ENCODE assay signal across 10 cellular contexts in genomic region chr4:40185830-40186664, GRCh38. TPM values are rescaled to one million over a fixed set of nuclear protein-coding genes. Genes with fewer than 3 reads are reported as not detected.
DNase-seq lines count a peak whose midpoint lies in the region; ATAC-seq and TF ChIP-seq lines count a peak whose summit lies in the region.
"Had no signal": no experiment of that assay in that cellular context is flagged by ENCODE, and none has a peak within 500 bp of the region (broad histone marks: within the 10 kb centered on the region; RNA-seq: fewer than 3 reads in every experiment).

No MANE protein-coding gene starts in this region.

- H3K9me3 ChIP-seq in A673 (ENCODE audit: low read depth, low read length, poor library complexity, severe bottlenecking) (no peaks in the 10 kb centered on the region), PC-9 (ENCODE audit: insufficient read depth, low read depth) (no peaks in the 10 kb centered on the region; the same call in 1 of the 2 replicates)
- H3K9me3 ChIP-seq: heart left ventricle had no signal

- no peak overlapping the region for H3K4me2 ChIP-seq in PC-9

- no peaks in the 10 kb centered on the region for H3K79me2 ChIP-seq in PC-9 (ENCODE audit: low read depth)

- H4K20me1 ChIP-seq in PC-9 (ENCODE audit: insufficient read depth) = no peaks in the 10 kb centered on the region

- DNase-seq in A673 (ENCODE audit: low spot score) = peak; percentile 80
- peak; percentile 23 for DNase-seq in astrocyte of the hippocampus (ENCODE audit: low read depth, low spot score)
- DNase-seq in NCI-H2227 treated with DMSO at 0.1 percent for 48 hours (lab: John Stamatoyannopoulos, UW) = no peak
- DNase-seq in PC-9 = no peak
- no peak for DNase-seq in hypothalamus (lab: John Stamatoyannopoulos, UW)
- no peak for DNase-seq in iPS-NIHi7 (ENCODE audit: extremely low spot score)
- DNase-seq: heart left ventricle had no signal

- H2AFZ ChIP-seq in PC-9 = no peak overlapping the region

- CTCF ChIA-PET in A673 (lab: Charles Lee) (no interaction called here), PC-9 (lab: Charles Lee) (no interaction called here)

- peak; percentile 37 for ATAC-seq in GM18858 (IDR thresholded peaks at IDR 0.05; ENCODE audit: unreplicated experiment)
- peak; percentile 43 for ATAC-seq in HG03103 (IDR thresholded peaks at IDR 0.05; ENCODE audit: low read depth, unreplicated experiment)
- ATAC-seq: heart left ventricle, K562 had no signal

- H3K36me3 ChIP-seq in A673 (ENCODE audit: insufficient read depth, low read length, poor library complexity, severe bottlenecking) (no peaks in the 10 kb centered on the region), PC-9 (ENCODE audit: low read depth) (no peaks in the 10 kb centered on the region)
- H3K36me3 ChIP-seq: heart left ventricle had no signal

- POLR2A ChIA-PET in A673 (lab: Charles Lee; ENCODE audit: low non-redundant PET) = interaction anchor here (0.7 kb wide), 1 partner anchor 547 kb away, joined by 3 read pairs; no protein-coding TSS in a partner anchor
- POLR2A ChIA-PET in PC-9 (lab: Charles Lee; ENCODE audit: unreplicated experiment) = no interaction called here

- no peaks in the 10 kb centered on the region for H3K9me2 ChIP-seq in PC-9 (ENCODE audit: insufficient read depth)

- intact Hi-C loops in A673 (cut with micrococcal nuclease; ENCODE audit: unreplicated experiment) (no loop called here), PC-9 (cut with micrococcal nuclease; ENCODE audit: unreplicated experiment) (no loop called here)

- H3K4me1 ChIP-seq in A673 (ENCODE audit: insufficient read depth, low read length, poor library complexity, severe bottlenecking) = peaks cover 46% of the 10 kb centered on the region
- H3K4me1 ChIP-seq in PC-9 (replicated peaks; ENCODE audit: insufficient read depth) = peaks cover 4% of the 10 kb centered on the region

- H3K4me3 ChIP-seq in A673 (ENCODE audit: low read depth, low read length, poor library complexity, severe bottlenecking) (peak overlapping the region; percentile 8), PC-9 (no peak overlapping the region)
- H3K4me3 ChIP-seq: heart left ventricle, K562 had no signal

- peak overlapping the region; percentile 82 for H3K27ac ChIP-seq in A673 (ENCODE audit: low read depth, low read length, poor library complexity, severe bottlenecking)
- no peak overlapping the region for H3K27ac ChIP-seq in PC-9
- H3K27ac ChIP-seq: heart left ventricle had no signal

- TF ChIP-seq CTCF in A673 (conservative IDR thresholded peaks at IDR 0.05; ENCODE audit: low read depth, low read length) (no peak), PC-9 (conservative IDR thresholded peaks at IDR 0.05) (no peak)

- BruUV-seq in A673 (replicated peaks; lab: Mats Ljungman, UMichigan) = no TSS peak
- BruUV-seq in PC-9 (replicated peaks; lab: Mats Ljungman, UMichigan) = no TSS peak

- no peaks in the 10 kb centered on the region; the same call in 1 of the 2 replicates for H3F3A ChIP-seq in PC-9 (ENCODE audit: insufficient read depth, low read depth)

- H3K27me3 ChIP-seq in A673 (replicated peaks; ENCODE audit: insufficient read depth, low read depth, low read length, poor library complexity) = no peaks in the 10 kb centered on the region
- no peaks in the 10 kb centered on the region for H3K27me3 ChIP-seq in PC-9 (ENCODE audit: insufficient read depth, low read depth)
- H3K27me3 ChIP-seq: heart left ventricle had no signal

RNA-seq across cellular contexts. Expression of gene RHOH, which starts 10.8 kb away (rescaled TPM):
- total RNA-seq in A673 (2021) = 66.8 and 74.2 TPM in 2 replicates
- not detected in 2 replicates for total RNA-seq in PC-9 (2021)

Comparison
In these comparisons a context has a peak if more than half of its experiments do, and no peak if none do; other contexts are left out.
1. DNase-seq: peak in A673 (single experiment) and astrocyte of the hippocampus (single experiment); none in NCI-H2227 treated with DMSO at 0.1 percent for 48 hours (single experiment), PC-9 (0 of 2), hypothalamus (0 of 51) and iPS-NIHi7 (single experiment).
2. RNA of gene RHOH, which starts 10.8 kb away (total RNA-seq): 66.8 to 74.2 TPM in A673; not detected in PC-9; every median in the first group is over 10 times any median in the second.